Comparison of ENCODE assay signal across 2 cellular contexts in the genomic region with DNA sequence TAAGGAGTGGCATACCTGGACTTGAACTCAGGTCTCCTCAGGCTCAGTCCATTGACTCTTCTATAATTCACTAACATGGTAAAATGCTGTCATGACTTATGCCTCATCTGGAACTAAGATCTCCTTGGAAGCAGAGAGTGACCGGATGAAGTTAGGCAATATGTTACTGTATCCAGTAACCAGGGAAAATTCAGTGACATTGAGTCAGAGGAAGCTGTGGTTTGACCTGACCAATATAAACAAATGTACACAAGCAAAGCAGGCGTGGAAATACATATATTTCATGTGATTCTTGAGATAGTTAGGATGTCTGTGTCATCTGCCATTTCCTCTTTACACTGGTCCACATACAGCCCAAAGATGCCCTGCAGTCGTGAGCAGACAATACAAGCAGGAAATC.
TF ChIP-seq lines count a peak whose summit lies in the region.

No MANE protein-coding gene starts in this region.

TF ChIP-seq in IMR-90, 13 proteins besides CTCF, POLR2A, EP300 and RAD21:
- TF ChIP-seq FOS (IDR thresholded peaks at IDR 0.05; ENCODE audit: low read depth, low read length) (peak; percentile 95), RCOR1 (IDR thresholded peaks at IDR 0.05; ENCODE audit: insufficient replicate concordance, low read length) (peak; percentile 83), CHD1 (IDR thresholded peaks at IDR 0.05; ENCODE audit: low read depth, low read length) (no peak), BHLHE40 (IDR thresholded peaks at IDR 0.05; ENCODE audit: low read depth, low read length) (peak; percentile 57), MAZ (IDR thresholded peaks at IDR 0.05; ENCODE audit: borderline replicate concordance, low read depth, low read length) (0 out of 2 replicates have a peak, but pooled peaks have one; percentile 29), MAFK (IDR thresholded peaks at IDR 0.05; ENCODE audit: low read depth, low read length) (peak; percentile 46; the same call in 1 of the 2 replicates), MXI1 (IDR thresholded peaks at IDR 0.05; ENCODE audit: borderline replicate concordance, low read depth, low read length) (no peak), SMC3 (IDR thresholded peaks at IDR 0.05; ENCODE audit: low read depth, low read length) (peak; percentile 23; the same call in 1 of the 2 replicates), RFX5 (IDR thresholded peaks at IDR 0.05; ENCODE audit: low read depth, low read length) (peak; percentile 34; the same call in 1 of the 2 replicates), CEBPB (IDR thresholded peaks at IDR 0.05; ENCODE audit: low read depth, low read length) (peak; percentile 100), NFE2L2 (IDR thresholded peaks at IDR 0.05; ENCODE audit: low read depth, low read length) (peak; percentile 35; the same call in 1 of the 2 replicates)
- TF ChIP-seq, protein P1, sequence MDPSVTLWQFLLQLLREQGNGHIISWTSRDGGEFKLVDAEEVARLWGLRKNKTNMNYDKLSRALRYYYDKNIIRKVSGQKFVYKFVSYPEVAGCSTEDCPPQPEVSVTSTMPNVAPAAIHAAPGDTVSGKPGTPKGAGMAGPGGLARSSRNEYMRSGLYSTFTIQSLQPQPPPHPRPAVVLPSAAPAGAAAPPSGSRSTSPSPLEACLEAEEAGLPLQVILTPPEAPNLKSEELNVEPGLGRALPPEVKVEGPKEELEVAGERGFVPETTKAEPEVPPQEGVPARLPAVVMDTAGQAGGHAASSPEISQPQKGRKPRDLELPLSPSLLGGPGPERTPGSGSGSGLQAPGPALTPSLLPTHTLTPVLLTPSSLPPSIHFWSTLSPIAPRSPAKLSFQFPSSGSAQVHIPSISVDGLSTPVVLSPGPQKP (IDR thresholded peaks at IDR 0.05; ENCODE audit: borderline replicate concordance, low read depth, low read length), result no peak
- TF ChIP-seq, protein P2, sequence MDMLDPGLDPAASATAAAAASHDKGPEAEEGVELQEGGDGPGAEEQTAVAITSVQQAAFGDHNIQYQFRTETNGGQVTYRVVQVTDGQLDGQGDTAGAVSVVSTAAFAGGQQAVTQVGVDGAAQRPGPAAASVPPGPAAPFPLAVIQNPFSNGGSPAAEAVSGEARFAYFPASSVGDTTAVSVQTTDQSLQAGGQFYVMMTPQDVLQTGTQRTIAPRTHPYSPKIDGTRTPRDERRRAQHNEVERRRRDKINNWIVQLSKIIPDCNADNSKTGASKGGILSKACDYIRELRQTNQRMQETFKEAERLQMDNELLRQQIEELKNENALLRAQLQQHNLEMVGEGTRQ (IDR thresholded peaks at IDR 0.05; ENCODE audit: low read depth, low read length), result no peak
TF ChIP-seq in IMR-90: peak in this region for 9.

TF ChIP-seq in GM12878, 131 proteins besides CTCF, POLR2A, EP300 and RAD21:
- TF ChIP-seq RBBP5 (conservative IDR thresholded peaks at IDR 0.05) (no peak), ETV6 (conservative IDR thresholded peaks at IDR 0.05 in 1 of 2, IDR thresholded peaks at IDR 0.05 in 1 of 2; ENCODE audit: borderline replicate concordance in 1 of 2, low read depth in 1 of 2) (no peak), ZBED1 (IDR thresholded peaks at IDR 0.05; ENCODE audit: borderline replicate concordance) (no peak), MYC (IDR thresholded peaks at IDR 0.05; ENCODE audit: insufficient read depth, insufficient read length, insufficient replicate concordance, low read length, severe bottlenecking) (no peak), MYB (IDR thresholded peaks at IDR 0.05; ENCODE audit: borderline replicate concordance, low read depth, low read length) (no peak), FOXK2 (IDR thresholded peaks at IDR 0.05) (no peak), TCF12 (IDR thresholded peaks at IDR 0.05; ENCODE audit: low read depth, low read length) (no peak), KAT2A (conservative IDR thresholded peaks at IDR 0.05; ENCODE audit: control insufficient read depth, low read depth, low read length) (no peak)
- TF ChIP-seq, protein P3, sequence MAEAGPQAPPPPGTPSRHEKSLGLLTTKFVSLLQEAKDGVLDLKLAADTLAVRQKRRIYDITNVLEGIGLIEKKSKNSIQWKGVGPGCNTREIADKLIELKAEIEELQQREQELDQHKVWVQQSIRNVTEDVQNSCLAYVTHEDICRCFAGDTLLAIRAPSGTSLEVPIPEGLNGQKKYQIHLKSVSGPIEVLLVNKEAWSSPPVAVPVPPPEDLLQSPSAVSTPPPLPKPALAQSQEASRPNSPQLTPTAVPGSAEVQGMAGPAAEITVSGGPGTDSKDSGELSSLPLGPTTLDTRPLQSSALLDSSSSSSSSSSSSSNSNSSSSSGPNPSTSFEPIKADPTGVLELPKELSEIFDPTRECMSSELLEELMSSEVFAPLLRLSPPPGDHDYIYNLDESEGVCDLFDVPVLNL (IDR thresholded peaks at IDR 0.05; ENCODE audit: low read depth, low read length), result no peak
- TF ChIP-seq, protein P4, sequence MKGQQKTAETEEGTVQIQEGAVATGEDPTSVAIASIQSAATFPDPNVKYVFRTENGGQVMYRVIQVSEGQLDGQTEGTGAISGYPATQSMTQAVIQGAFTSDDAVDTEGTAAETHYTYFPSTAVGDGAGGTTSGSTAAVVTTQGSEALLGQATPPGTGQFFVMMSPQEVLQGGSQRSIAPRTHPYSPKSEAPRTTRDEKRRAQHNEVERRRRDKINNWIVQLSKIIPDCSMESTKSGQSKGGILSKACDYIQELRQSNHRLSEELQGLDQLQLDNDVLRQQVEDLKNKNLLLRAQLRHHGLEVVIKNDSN (IDR thresholded peaks at IDR 0.05; ENCODE audit: borderline replicate concordance, extremely low read length, insufficient read depth, low read depth, low read length), result no peak
